8 cellular contexts compared by ENCODE assay signal in genomic region chr18:71643822-71644221, GRCh38.
"Had no signal": no experiment of that assay in that cellular context is flagged by ENCODE, and none has a peak within 500 bp of the region (broad histone marks: within the 10 kb centered on the region; RNA-seq: fewer than 3 reads in every experiment).

No MANE protein-coding gene starts in this region.

- FAIRE-seq: HepG2, HTR-8/SVneo, K562 had no signal

- H3K4me2 ChIP-seq: KMS-11 had no signal

- H3K4me3 ChIP-seq: K562 had no signal

- DNase-seq: IMR-90, KBM-7, KG1 had no signal

- H3K27ac ChIP-seq: HL-60, KMS-11 had no signal

- ATAC-seq: HepG2, K562 had no signal
